9 cellular contexts compared by ENCODE assay signal in genomic region chr2:240024766-240025165, GRCh38. TPM values are rescaled to one million over a fixed set of nuclear protein-coding genes. Genes with fewer than 3 reads are reported as not detected.
DNase-seq lines count a peak whose midpoint lies in the region; ATAC-seq and TF ChIP-seq lines count a peak whose summit lies in the region.
"Had no signal": no experiment of that assay in that cellular context is flagged by ENCODE, and none has a peak within 500 bp of the region (broad histone marks: within the 10 kb centered on the region; RNA-seq: fewer than 3 reads in every experiment).

No MANE protein-coding gene starts in this region.

- no peaks in the 10 kb centered on the region for H3K27me3 ChIP-seq in BJ (ENCODE audit: control insufficient read depth, insufficient read depth, low read length)
- H3K27me3 ChIP-seq in KMS-11 (ENCODE audit: insufficient read depth, low read depth), result 0 out of 2 replicates have a peak, but pooled peaks cover 4% of the 10 kb centered on the region
- H3K27me3 ChIP-seq in skeletal muscle satellite cell (ENCODE audit: control insufficient read depth, insufficient read depth, low read length), result peaks cover 5% of the 10 kb centered on the region

- peak overlapping the region; percentile 84 for H3K27ac Mint-ChIP-seq in activated naive CD4-positive, alpha-beta T cell treated with anti-CD3 and anti-CD28 coated beads for 36 hours

- ATAC-seq in GM21360 (IDR thresholded peaks at IDR 0.05; ENCODE audit: unreplicated experiment) (peak; percentile 19), GM21786 (IDR thresholded peaks at IDR 0.05; ENCODE audit: unreplicated experiment) (no peak)

- H3K4me2 ChIP-seq in KMS-11, result peak overlapping the region; percentile 99
- H3K4me2 ChIP-seq in skeletal muscle satellite cell (ENCODE audit: low read length), result peak overlapping the region; percentile 84

- H3K4me3 ChIP-seq in BJ (ENCODE audit: low read depth, low read length) (peak overlapping the region; percentile 97), KMS-11 (IDR thresholded peaks at IDR 0.05; ENCODE audit: insufficient read depth, low read depth, low read length) (no peak overlapping the region), skeletal muscle satellite cell (ENCODE audit: low read length) (peak overlapping the region; percentile 100)

- H3K79me2 ChIP-seq in KMS-11 (ENCODE audit: insufficient read depth, low read depth), result peaks cover 34% of the 10 kb centered on the region

- H2AFZ ChIP-seq in KMS-11 (ENCODE audit: low read depth), result peak overlapping the region; percentile 41; the same call in 1 of the 2 replicates

- peaks cover 23% of the 10 kb centered on the region for H3K4me1 Mint-ChIP-seq in activated naive CD4-positive, alpha-beta T cell treated with anti-CD3 and anti-CD28 coated beads for 36 hours (ENCODE audit: low read depth)

- TF ChIP-seq CTCF in BJ (IDR thresholded peaks at IDR 0.05; ENCODE audit: insufficient read depth, low read depth, low read length) (no peak), KMS-11 (conservative IDR thresholded peaks at IDR 0.05; ENCODE audit: low read depth, low read length) (no peak)

- CTCF ChIA-PET in BJ (lab: Yijun Ruan, JAX), result interaction anchor here (1.1 to 1.2 kb wide), 2 partner anchors 16 to 36 kb away, joined by 3 read pairs; no protein-coding TSS in a partner anchor
- CTCF ChIA-PET in activated naive CD4-positive, alpha-beta T cell treated with anti-CD3 and anti-CD28 coated beads for 36 hours (lab: Charles Lee), result interaction anchor here (1.1 kb wide), 1 partner anchor 117 kb away, joined by 3 read pairs; no protein-coding TSS in a partner anchor

- peak overlapping the region; percentile 38 for H3K27ac ChIP-seq in KMS-11

- POLR2A ChIA-PET in BJ (lab: Charles Lee), result no interaction called here

- H3K27me3 Mint-ChIP-seq in activated naive CD4-positive, alpha-beta T cell treated with anti-CD3 and anti-CD28 coated beads for 36 hours (ENCODE audit: low read depth), result no peaks in the 10 kb centered on the region

- intact Hi-C loops in activated naive CD4-positive, alpha-beta T cell treated with anti-CD3 and anti-CD28 coated beads for 36 hours (cut with micrococcal nuclease), result loop anchor here (1.0 to 10.0 kb wide), 4 partner anchors 112 to 760 kb away; partner anchors contain the start of genes COPS9 and HDAC4

- no peak for DNase-seq in BJ (ENCODE audit: low read depth)
- peak; percentile 10 for DNase-seq in activated naive CD4-positive, alpha-beta T cell treated with anti-CD3 and anti-CD28 coated beads for 36 hours
- DNase-seq in hepatic stellate cell (ENCODE audit: low spot score), result peak; percentile 24
- DNase-seq in MV-4-11 (lab: John Stamatoyannopoulos, UW), result no peak

- H3K9me3 Mint-ChIP-seq in activated naive CD4-positive, alpha-beta T cell treated with anti-CD3 and anti-CD28 coated beads for 36 hours, result no peaks in the 10 kb centered on the region

- H3K9ac ChIP-seq in KMS-11, result peak overlapping the region; percentile 80
- peak overlapping the region; percentile 98 for H3K9ac ChIP-seq in skeletal muscle satellite cell (ENCODE audit: low read depth, low read length)

- peaks cover 11% of the 10 kb centered on the region for H3K36me3 Mint-ChIP-seq in activated naive CD4-positive, alpha-beta T cell treated with anti-CD3 and anti-CD28 coated beads for 36 hours (ENCODE audit: low read depth)

- H3K4me1 ChIP-seq in KMS-11 (ENCODE audit: low read depth, poor library complexity, severe bottlenecking) (peaks cover 13% of the 10 kb centered on the region), skeletal muscle satellite cell (ENCODE audit: control insufficient read depth, insufficient read depth, low read length) (peaks cover 9% of the 10 kb centered on the region)

- H3K4me3 Mint-ChIP-seq in activated naive CD4-positive, alpha-beta T cell treated with anti-CD3 and anti-CD28 coated beads for 36 hours, result peak overlapping the region; percentile 92

- no peaks in the 10 kb centered on the region for H3K9me3 ChIP-seq in skeletal muscle satellite cell (replicated peaks; ENCODE audit: low read length)

- H3K36me3 ChIP-seq in BJ (ENCODE audit: control insufficient read depth, insufficient read depth, low read length), result peaks cover 12% of the 10 kb centered on the region
- peaks cover 12% of the 10 kb centered on the region; the same call in 1 of the 2 replicates for H3K36me3 ChIP-seq in KMS-11 (ENCODE audit: insufficient read depth)
- peaks cover 17% of the 10 kb centered on the region for H3K36me3 ChIP-seq in skeletal muscle satellite cell (ENCODE audit: insufficient read depth, low read length)

- no peaks in the 10 kb centered on the region for H4K20me1 ChIP-seq in KMS-11 (ENCODE audit: insufficient read depth)

RNA-seq across cellular contexts. Expression of gene NDUFA10, which starts 0.4 kb away (rescaled TPM):
- polyA plus RNA-seq in BJ (2011; rRNA removed), result 92.8 and 115 TPM in 2 replicates
- 41.3 and 74.0 TPM in 2 replicates for polyA minus RNA-seq in BJ (2011; rRNA and poly(A)+ RNA removed)
- total RNA-seq in activated naive CD4-positive, alpha-beta T cell treated with anti-CD3 and anti-CD28 coated beads for 36 hours, result 100 to 1,000 TPM; 134 to 142 TPM
- 70.0 and 96.1 TPM in 2 replicates for total RNA-seq in skeletal muscle satellite cell (2012; rRNA removed)

RNA-seq across cellular contexts. Expression of gene OR6B2, which starts 5.5 kb away (rescaled TPM):
- polyA plus RNA-seq in BJ (2011; rRNA removed), result not detected in 2 replicates
- polyA minus RNA-seq in BJ (2011; rRNA and poly(A)+ RNA removed), result not detected in 2 replicates
- total RNA-seq in activated naive CD4-positive, alpha-beta T cell treated with anti-CD3 and anti-CD28 coated beads for 36 hours, result not detected
- total RNA-seq in skeletal muscle satellite cell (2012; rRNA removed), result not detected in 2 replicates
- total RNA-seq: renal cortical epithelial cell had no signal

RNA-seq across cellular contexts. Expression of gene OR6B3, which starts 28.6 kb away (rescaled TPM):
- not detected in 2 replicates for polyA plus RNA-seq in BJ (2011; rRNA removed)
- polyA minus RNA-seq in BJ (2011; rRNA and poly(A)+ RNA removed), result not detected in 2 replicates
- not detected for total RNA-seq in activated naive CD4-positive, alpha-beta T cell treated with anti-CD3 and anti-CD28 coated beads for 36 hours
- not detected in 2 replicates for total RNA-seq in skeletal muscle satellite cell (2012; rRNA removed)
- total RNA-seq: renal cortical epithelial cell had no signal

Comparison
In these comparisons a context has a peak if more than half of its experiments do, and no peak if none do; other contexts are left out.
1. DNase-seq: peak in activated naive CD4-positive, alpha-beta T cell treated with anti-CD3 and anti-CD28 coated beads for 36 hours (single experiment) and hepatic stellate cell (single experiment); none in BJ (single experiment) and MV-4-11 (single experiment).